ENCODE assay signal across 9 cellular contexts in the genomic region with DNA sequence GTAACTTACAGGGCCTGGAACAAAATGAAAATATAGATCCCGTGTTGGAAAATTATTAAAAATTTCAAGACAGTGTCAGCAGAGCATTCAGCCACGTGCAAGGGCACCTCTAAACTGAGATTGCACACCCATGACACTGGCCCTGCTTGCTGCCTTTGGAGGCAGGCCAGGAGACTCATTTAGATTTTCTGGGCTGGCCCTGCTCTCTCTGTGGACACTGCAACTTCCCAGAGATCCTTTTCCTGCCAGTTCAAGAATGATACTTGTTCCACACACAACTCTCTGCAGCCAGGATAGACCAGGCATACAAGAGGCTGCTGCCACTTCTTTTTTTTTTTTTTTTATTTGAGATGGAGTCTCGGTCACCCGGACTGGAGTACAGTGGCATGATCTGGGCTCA. TPM values are rescaled to one million over a fixed set of nuclear protein-coding genes. Genes with fewer than 3 reads are reported as not detected.
DNase-seq lines count a peak whose midpoint lies in the region; ATAC-seq and TF ChIP-seq lines count a peak whose summit lies in the region.
"Had no signal": no experiment of that assay in that cellular context is flagged by ENCODE, and none has a peak within 500 bp of the region (broad histone marks: within the 10 kb centered on the region; RNA-seq: fewer than 3 reads in every experiment).

No MANE protein-coding gene starts in this region.

- peaks cover 6% of the 10 kb centered on the region for H3K36me3 Mint-ChIP-seq in activated CD4-positive, alpha-beta T cell treated with anti-CD3 and anti-CD28 coated beads, Interleukin-2, amount 10 ng/mL, durations not matched to agents 7 days and 5 days (ENCODE audit: low read depth)
- H3K36me3 Mint-ChIP-seq in chondrocyte (ENCODE audit: low read depth): no peaks in the 10 kb centered on the region

- H3K4me3 Mint-ChIP-seq in activated CD4-positive, alpha-beta T cell treated with anti-CD3 and anti-CD28 coated beads, Interleukin-2, amount 10 ng/mL, durations not matched to agents 7 days and 5 days: no peak overlapping the region
- no peak overlapping the region for H3K4me3 Mint-ChIP-seq in chondrocyte (ENCODE audit: unreplicated experiment)
- H3K4me3 Mint-ChIP-seq: central memory CD8-positive, alpha-beta T cell had no signal

- H3K27ac Mint-ChIP-seq in activated CD4-positive, alpha-beta T cell treated with anti-CD3 and anti-CD28 coated beads, Interleukin-2, amount 10 ng/mL, durations not matched to agents 7 days and 5 days: peak overlapping the region; percentile 55
- H3K27ac Mint-ChIP-seq in chondrocyte (ENCODE audit: unreplicated experiment): peak overlapping the region; percentile 67

- no peak for ATAC-seq in GM19395 (IDR thresholded peaks at IDR 0.05; ENCODE audit: unreplicated experiment)

- no peak for DNase-seq in activated CD4-positive, alpha-beta T cell treated with anti-CD3 and anti-CD28 coated beads, Interleukin-2, amount 10 ng/mL, durations not matched to agents 7 days and 5 days
- DNase-seq in activated CD4-positive, alpha-beta T cell treated with anti-CD3 and anti-CD28 coated beads for 1 hour: no peak
- DNase-seq in chondrocyte (ENCODE audit: low spot score) (no peak), medulla oblongata (ENCODE audit: extremely low spot score) (peak; percentile 30), ureter (ENCODE audit: low spot score) (peak; percentile 53), NCI-H748 (lab: John Stamatoyannopoulos, UW; ENCODE audit: unreplicated experiment) (no peak)
- no peak for DNase-seq in activated effector memory CD4-positive, alpha-beta T cell treated with anti-CD3 and anti-CD28 coated beads, Interleukin-2, amount 50 U/mL, for 16 hours

- no peaks in the 10 kb centered on the region for H3K27me3 Mint-ChIP-seq in activated CD4-positive, alpha-beta T cell treated with anti-CD3 and anti-CD28 coated beads, Interleukin-2, amount 10 ng/mL, durations not matched to agents 7 days and 5 days
- no peaks in the 10 kb centered on the region for H3K27me3 Mint-ChIP-seq in chondrocyte (ENCODE audit: low read depth)

- H3K4me1 Mint-ChIP-seq in activated CD4-positive, alpha-beta T cell treated with anti-CD3 and anti-CD28 coated beads, Interleukin-2, amount 10 ng/mL, durations not matched to agents 7 days and 5 days: peaks cover 48% of the 10 kb centered on the region
- H3K4me1 Mint-ChIP-seq in chondrocyte (ENCODE audit: low read depth): peaks cover 24% of the 10 kb centered on the region

- CTCF ChIA-PET in activated CD4-positive, alpha-beta T cell treated with anti-CD3 and anti-CD28 coated beads, Interleukin-2, amount 10 ng/mL, durations not matched to agents 7 days and 5 days (lab: Charles Lee): interaction anchor here (1.4 to 2.8 kb wide), 4 partner anchors 9 to 185 kb away, joined by 3 to 10 read pairs (median 7); no protein-coding TSS in a partner anchor

- peaks cover 3% of the 10 kb centered on the region for H3K9me3 Mint-ChIP-seq in activated CD4-positive, alpha-beta T cell treated with anti-CD3 and anti-CD28 coated beads, Interleukin-2, amount 10 ng/mL, durations not matched to agents 7 days and 5 days
- H3K9me3 Mint-ChIP-seq in chondrocyte (ENCODE audit: low read depth): no peaks in the 10 kb centered on the region
- H3K9me3 Mint-ChIP-seq: central memory CD8-positive, alpha-beta T cell had no signal

- POLR2A ChIA-PET in activated CD4-positive, alpha-beta T cell treated with anti-CD3 and anti-CD28 coated beads, Interleukin-2, amount 10 ng/mL, durations not matched to agents 7 days and 5 days (lab: Charles Lee): no interaction called here

- no peak for TF ChIP-seq CTCF in chondrocyte (IDR thresholded peaks at IDR 0.05)

RNA-seq across cellular contexts. Expression of gene PTPRJ, which starts 56.7 kb away (rescaled TPM):
- 10 to 100 TPM; 75.2 to 81.3 TPM for total RNA-seq in activated CD4-positive, alpha-beta T cell treated with anti-CD3 and anti-CD28 coated beads, Interleukin-2, amount 10 ng/mL, durations not matched to agents 7 days and 5 days
- total RNA-seq in chondrocyte (5.9 to 18.1 TPM (median 16.4 TPM) in 3 replicates), ureter (18.0 TPM)

Comparison
In these comparisons a context has a peak if more than half of its experiments do, and no peak if none do; other contexts are left out.
1. DNase-seq: peak in medulla oblongata (single experiment) and ureter (single experiment); none in activated CD4-positive, alpha-beta T cell treated with anti-CD3 and anti-CD28 coated beads, Interleukin-2, amount 10 ng/mL, durations not matched to agents 7 days and 5 days (single experiment), activated CD4-positive, alpha-beta T cell treated with anti-CD3 and anti-CD28 coated beads for 1 hour (single experiment), chondrocyte (single experiment), NCI-H748 (single experiment) and activated effector memory CD4-positive, alpha-beta T cell treated with anti-CD3 and anti-CD28 coated beads, Interleukin-2, amount 50 U/mL, for 16 hours (single experiment).